Comparison of ENCODE assay signal across 24 cellular contexts in the genomic region with DNA sequence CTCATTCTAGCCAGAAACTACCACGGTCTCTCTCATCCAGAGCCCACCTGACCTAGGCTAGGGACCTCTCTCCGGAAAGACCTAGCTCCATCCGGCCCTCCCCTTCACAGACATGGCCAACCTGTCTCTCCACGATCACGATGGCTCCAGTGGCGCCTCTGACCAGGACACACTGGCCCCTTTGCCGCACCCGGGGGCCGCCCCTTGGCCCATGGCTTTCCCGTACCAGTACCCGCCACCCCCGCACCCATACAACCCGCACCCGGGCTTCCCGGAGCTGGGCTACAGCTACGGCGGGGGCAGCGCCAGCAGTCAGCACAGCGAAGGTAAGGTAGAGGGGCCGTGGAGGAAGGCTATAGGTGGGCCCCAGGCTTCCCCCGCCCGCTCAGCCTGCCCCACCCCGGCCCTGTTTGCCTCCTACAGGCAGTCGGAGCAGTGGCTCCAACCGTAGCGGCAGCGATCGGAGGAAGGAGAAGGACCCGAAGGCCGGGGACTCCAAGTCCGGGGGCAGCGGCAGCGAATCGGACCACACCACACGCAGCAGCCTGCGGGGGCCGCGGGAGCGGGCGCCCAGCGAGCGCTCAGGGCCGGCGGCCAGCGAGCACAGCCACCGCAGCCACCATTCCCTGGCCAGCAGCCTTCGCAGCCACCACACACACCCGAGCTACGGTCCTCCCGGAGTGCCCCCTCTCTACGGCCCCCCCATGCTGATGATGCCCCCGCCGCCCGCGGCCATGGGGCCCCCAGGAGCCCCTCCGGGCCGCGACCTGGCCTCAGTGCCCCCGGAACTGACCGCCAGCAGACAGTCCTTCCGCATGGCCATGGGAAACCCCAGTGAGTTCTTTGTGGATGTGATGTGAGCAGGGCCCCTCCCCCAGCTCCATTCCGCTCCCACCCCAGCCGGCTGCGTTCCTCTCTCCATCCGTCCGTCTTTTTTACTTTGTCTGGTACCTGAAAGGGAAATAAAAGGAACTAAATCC. TPM values are rescaled to one million over a fixed set of nuclear protein-coding genes. Genes with fewer than 3 reads are reported as not detected.
DNase-seq lines count a peak whose midpoint lies in the region; ATAC-seq and TF ChIP-seq lines count a peak whose summit lies in the region.
"Had no signal": no experiment of that assay in that cellular context is flagged by ENCODE, and none has a peak within 500 bp of the region (broad histone marks: within the 10 kb centered on the region; RNA-seq: fewer than 3 reads in every experiment).

No MANE protein-coding gene starts in this region.

- no peak for TF ChIP-seq CTCF in mesothelial cell of epicardium (IDR thresholded peaks at IDR 0.05; ENCODE audit: unreplicated experiment)

- H3K36me3 Mint-ChIP-seq in T-helper 17 cell (ENCODE audit: low read depth) (no peaks in the 10 kb centered on the region), mesothelial cell of epicardium (peaks cover 30% of the 10 kb centered on the region)

- H3K9me3 ChIP-seq in T-helper 17 cell (ENCODE audit: control insufficient read depth, low read length, poor library complexity, severe bottlenecking) = no peaks in the 10 kb centered on the region
- H3K9me3 ChIP-seq: ascending aorta, ovary had no signal

- peak overlapping the region; percentile 79 for H3K27ac Mint-ChIP-seq in T-helper 17 cell
- peak overlapping the region; percentile 56 for H3K27ac Mint-ChIP-seq in mesothelial cell of epicardium
- H3K27ac Mint-ChIP-seq: activated B cell treated with CpG ODN at 0.5 μM for 24 hours; activated CD4-positive, alpha-beta T cell treated with anti-CD3 and anti-CD28 coated beads, Interleukin-2, amount 10 ng/mL, durations not matched to agents 7 days and 5 days; activated T-cell treated with anti-CD3 and anti-CD28 coated beads, Interleukin-2, amount 50 U/mL, for 24 hours; type B pancreatic cell had no signal

- H3K4me1 Mint-ChIP-seq in T-helper 17 cell (peaks cover 10% of the 10 kb centered on the region), mesothelial cell of epicardium (peaks cover 18% of the 10 kb centered on the region)

- DNase-seq in ELF-1 (ENCODE audit: low read depth, low spot score) = peak; percentile 23
- no peak for DNase-seq in T-helper 17 cell
- DNase-seq in mesothelial cell of epicardium (ENCODE audit: low spot score in 2 of 2, unreplicated experiment in 2 of 2) = no peak
- DNase-seq in NCI-H2029 (lab: John Stamatoyannopoulos, UW) = no peak
- DNase-seq: activated B cell treated with CpG ODN at 0.5 μM for 24 hours; activated CD4-positive, alpha-beta T cell treated with anti-CD3 and anti-CD28 coated beads, Interleukin-2, amount 10 ng/mL, durations not matched to agents 7 days and 5 days; activated T-cell treated with anti-CD3 and anti-CD28 coated beads, Interleukin-2, amount 50 U/mL, for 24 hours; COR-L47; effector CD8-positive, alpha-beta T cell; NCI-H1092; NCI-H1694 treated with DMSO at 0.1 percent for 48 hours; NCI-H446 treated with DMSO at 0.1 percent for 48 hours; NCI-H774; ovary; stimulated activated naive B cell treated with anti-CD40 and anti-IgM and Interleukin-4, amounts not matched to agents 10 μg/mL and 1 μg/mL and 100 μg/mL, for 72 hours; substantia nigra; T-helper 1 cell had no signal

- H3K27me3 Mint-ChIP-seq in T-helper 17 cell (no peaks in the 10 kb centered on the region), mesothelial cell of epicardium (ENCODE audit: low read depth) (no peaks in the 10 kb centered on the region)
- H3K27me3 Mint-ChIP-seq: activated B cell treated with CpG ODN at 0.5 μM for 24 hours; activated CD4-positive, alpha-beta T cell treated with anti-CD3 and anti-CD28 coated beads, Interleukin-2, amount 10 ng/mL, durations not matched to agents 7 days and 5 days; activated T-cell treated with anti-CD3 and anti-CD28 coated beads, Interleukin-2, amount 50 U/mL, for 24 hours; stimulated activated naive B cell treated with anti-CD40 and anti-IgM and Interleukin-4, amounts not matched to agents 10 μg/mL and 1 μg/mL and 100 μg/mL, for 72 hours; type B pancreatic cell had no signal

- no peaks in the 10 kb centered on the region for H3K9me3 Mint-ChIP-seq in mesothelial cell of epicardium
- H3K9me3 Mint-ChIP-seq: activated B cell treated with CpG ODN at 0.5 μM for 24 hours; activated CD4-positive, alpha-beta T cell treated with anti-CD3 and anti-CD28 coated beads, Interleukin-2, amount 10 ng/mL, durations not matched to agents 7 days and 5 days; activated T-cell treated with anti-CD3 and anti-CD28 coated beads, Interleukin-2, amount 50 U/mL, for 24 hours; stimulated activated naive B cell treated with anti-CD40 and anti-IgM and Interleukin-4, amounts not matched to agents 10 μg/mL and 1 μg/mL and 100 μg/mL, for 72 hours; type B pancreatic cell had no signal

- no peak overlapping the region for H3K4me3 Mint-ChIP-seq in T-helper 17 cell
- no peak overlapping the region for H3K4me3 Mint-ChIP-seq in mesothelial cell of epicardium
- H3K4me3 Mint-ChIP-seq: activated B cell treated with CpG ODN at 0.5 μM for 24 hours; activated CD4-positive, alpha-beta T cell treated with anti-CD3 and anti-CD28 coated beads, Interleukin-2, amount 10 ng/mL, durations not matched to agents 7 days and 5 days; activated T-cell treated with anti-CD3 and anti-CD28 coated beads, Interleukin-2, amount 50 U/mL, for 24 hours; stimulated activated naive B cell treated with anti-CD40 and anti-IgM and Interleukin-4, amounts not matched to agents 10 μg/mL and 1 μg/mL and 100 μg/mL, for 72 hours; type B pancreatic cell had no signal

- ATAC-seq in T-helper 17 cell (no peak), HG03432 (IDR thresholded peaks at IDR 0.05; ENCODE audit: unreplicated experiment) (no peak), GM21737 (IDR thresholded peaks at IDR 0.05; ENCODE audit: unreplicated experiment) (no peak)
- ATAC-seq: stimulated activated naive B cell treated with anti-CD40 and anti-IgM and Interleukin-4, amounts not matched to agents 10 μg/mL and 1 μg/mL and 100 μg/mL, for 72 hours had no signal

RNA-seq across cellular contexts. Expression of gene AP2M1, which starts 4.5 kb away (rescaled TPM):
- total RNA-seq in T-helper 17 cell (100 to 1,000 TPM; 120 to 164 TPM), mesothelial cell of epicardium (247 to 261 TPM (median 254 TPM) in 3 replicates)

RNA-seq across cellular contexts. Expression of gene DVL3, which starts 15.0 kb away (rescaled TPM):
- total RNA-seq in T-helper 17 cell = 10 to 100 TPM; 31.5 to 42.9 TPM
- total RNA-seq in mesothelial cell of epicardium = 158 to 162 TPM (median 159 TPM) in 3 replicates

RNA-seq across cellular contexts. Expression of gene ABCF3, which starts 15.8 kb away (rescaled TPM):
- total RNA-seq in T-helper 17 cell (100 to 1,000 TPM; 118 to 120 TPM), mesothelial cell of epicardium (65.7 to 67.9 TPM (median 67.8 TPM) in 3 replicates)

RNA-seq across cellular contexts. Expression of gene EIF2B5, which starts 35.0 kb away (rescaled TPM):
- total RNA-seq in T-helper 17 cell (10 to 100 TPM; 49.5 to 53.8 TPM), mesothelial cell of epicardium (38.2 to 42.2 TPM (median 39.0 TPM) in 3 replicates)

RNA-seq across cellular contexts. Expression of gene VWA5B2, which starts 59.2 kb away (rescaled TPM):
- total RNA-seq in T-helper 17 cell = not detected
- 0.36 to 1.1 TPM (median 0.78 TPM) in 3 replicates for total RNA-seq in mesothelial cell of epicardium
- total RNA-seq: activated CD4-positive, alpha-beta T cell treated with anti-CD3 and anti-CD28 coated beads, Interleukin-2, amount 10 ng/mL, durations not matched to agents 7 days and 5 days; cardiac muscle cell; M059J; OCI-LY7 had no signal
